ENCODE assay signal across 25 cellular contexts in genomic region chrX:41322821-41323603, GRCh38.
"Had no signal": no experiment of that assay in that cellular context is flagged by ENCODE, and none has a peak within 500 bp of the region (broad histone marks: within the 10 kb centered on the region; RNA-seq: fewer than 3 reads in every experiment).

No MANE protein-coding gene starts in this region.

- FAIRE-seq: colon, endometrium, TTC549 had no signal

- H2AFZ ChIP-seq: hepatocyte, parathyroid adenoma had no signal

- H3K9ac ChIP-seq: parathyroid adenoma had no signal

- H3K4me1 ChIP-seq: body of pancreas, parathyroid adenoma, suprapubic skin, tibial artery had no signal

- H3K4me2 ChIP-seq: hepatocyte had no signal

- H3K9me3 ChIP-seq: body of pancreas, gastrocnemius medialis, spleen, suprapubic skin, tibial artery had no signal

- H3K27me3 ChIP-seq: body of pancreas, gastrocnemius medialis, hepatocyte, spleen, suprapubic skin, tibial artery had no signal

- H3K4me3 ChIP-seq: body of pancreas, gastrocnemius medialis, hepatocyte, spleen, suprapubic skin, tibial artery had no signal

- DNase-seq: activated CD4-positive, alpha-beta T cell treated with anti-CD3 and anti-CD28 coated beads for 48 hours; activated CD4-positive, alpha-beta T cell treated with anti-CD3 and anti-CD28 coated beads, Interleukin-2, amount 50 U/mL, for 48 hours; activated CD8-positive, alpha-beta memory T cell treated with anti-CD3 and anti-CD28 coated beads for 24 hours; activated effector memory CD4-positive, alpha-beta T cell treated with Interleukin-2 at 50 U/mL for 16 hours; activated naive CD4-positive, alpha-beta T cell treated with Interleukin-2 at 50 U/mL for 16 hours; anterior cingulate cortex; effector CD8-positive, alpha-beta T cell; gastrocnemius medialis; islet precursor cell; mammary epithelial cell; naive B cell; nephron progenitor cell; right cardiac atrium; spleen; stimulated activated naive CD4-positive, alpha-beta T cell; tibial artery; WERI-Rb-1 had no signal

- H3K27ac ChIP-seq: body of pancreas, gastrocnemius medialis, hepatocyte, parathyroid adenoma, suprapubic skin, tibial artery, WERI-Rb-1 had no signal

- ATAC-seq: activated CD4-positive, CD25-positive, alpha-beta regulatory T cell treated with anti-CD3 and anti-CD28 coated beads, Interleukin-2, amount 50 U/mL, for 24 hours; body of pancreas; gastrocnemius medialis had no signal

- H3K79me2 ChIP-seq: hepatocyte, parathyroid adenoma had no signal

- H3K36me3 ChIP-seq: gastrocnemius medialis, spleen, suprapubic skin, tibial artery, WERI-Rb-1 had no signal
